ENCODE assay signal across 1 cellular context in the genomic region with DNA sequence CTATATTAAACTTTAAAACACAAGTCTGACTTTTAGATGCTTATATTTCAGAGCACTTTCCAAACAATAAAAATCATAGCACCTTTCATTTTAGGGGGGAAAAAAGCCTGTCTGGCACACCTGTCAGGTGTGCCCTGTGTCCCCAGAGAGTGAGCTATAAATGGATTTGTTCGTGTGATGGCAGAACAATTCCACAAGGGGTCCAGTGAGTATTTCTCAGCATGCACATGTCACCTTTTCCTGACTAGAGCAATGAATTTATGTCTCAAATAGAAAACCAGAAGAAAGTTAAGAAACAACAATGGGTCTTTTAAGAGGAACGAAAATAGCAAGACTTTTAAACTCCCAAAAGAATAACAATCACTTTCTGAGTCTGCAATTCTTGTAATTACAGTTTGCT.
TF ChIP-seq lines count a peak whose summit lies in the region.

No MANE protein-coding gene starts in this region.

TF ChIP-seq in H1, 55 proteins besides CTCF, POLR2A, EP300 and RAD21 (continued from another document):
- TF ChIP-seq, protein P1, sequence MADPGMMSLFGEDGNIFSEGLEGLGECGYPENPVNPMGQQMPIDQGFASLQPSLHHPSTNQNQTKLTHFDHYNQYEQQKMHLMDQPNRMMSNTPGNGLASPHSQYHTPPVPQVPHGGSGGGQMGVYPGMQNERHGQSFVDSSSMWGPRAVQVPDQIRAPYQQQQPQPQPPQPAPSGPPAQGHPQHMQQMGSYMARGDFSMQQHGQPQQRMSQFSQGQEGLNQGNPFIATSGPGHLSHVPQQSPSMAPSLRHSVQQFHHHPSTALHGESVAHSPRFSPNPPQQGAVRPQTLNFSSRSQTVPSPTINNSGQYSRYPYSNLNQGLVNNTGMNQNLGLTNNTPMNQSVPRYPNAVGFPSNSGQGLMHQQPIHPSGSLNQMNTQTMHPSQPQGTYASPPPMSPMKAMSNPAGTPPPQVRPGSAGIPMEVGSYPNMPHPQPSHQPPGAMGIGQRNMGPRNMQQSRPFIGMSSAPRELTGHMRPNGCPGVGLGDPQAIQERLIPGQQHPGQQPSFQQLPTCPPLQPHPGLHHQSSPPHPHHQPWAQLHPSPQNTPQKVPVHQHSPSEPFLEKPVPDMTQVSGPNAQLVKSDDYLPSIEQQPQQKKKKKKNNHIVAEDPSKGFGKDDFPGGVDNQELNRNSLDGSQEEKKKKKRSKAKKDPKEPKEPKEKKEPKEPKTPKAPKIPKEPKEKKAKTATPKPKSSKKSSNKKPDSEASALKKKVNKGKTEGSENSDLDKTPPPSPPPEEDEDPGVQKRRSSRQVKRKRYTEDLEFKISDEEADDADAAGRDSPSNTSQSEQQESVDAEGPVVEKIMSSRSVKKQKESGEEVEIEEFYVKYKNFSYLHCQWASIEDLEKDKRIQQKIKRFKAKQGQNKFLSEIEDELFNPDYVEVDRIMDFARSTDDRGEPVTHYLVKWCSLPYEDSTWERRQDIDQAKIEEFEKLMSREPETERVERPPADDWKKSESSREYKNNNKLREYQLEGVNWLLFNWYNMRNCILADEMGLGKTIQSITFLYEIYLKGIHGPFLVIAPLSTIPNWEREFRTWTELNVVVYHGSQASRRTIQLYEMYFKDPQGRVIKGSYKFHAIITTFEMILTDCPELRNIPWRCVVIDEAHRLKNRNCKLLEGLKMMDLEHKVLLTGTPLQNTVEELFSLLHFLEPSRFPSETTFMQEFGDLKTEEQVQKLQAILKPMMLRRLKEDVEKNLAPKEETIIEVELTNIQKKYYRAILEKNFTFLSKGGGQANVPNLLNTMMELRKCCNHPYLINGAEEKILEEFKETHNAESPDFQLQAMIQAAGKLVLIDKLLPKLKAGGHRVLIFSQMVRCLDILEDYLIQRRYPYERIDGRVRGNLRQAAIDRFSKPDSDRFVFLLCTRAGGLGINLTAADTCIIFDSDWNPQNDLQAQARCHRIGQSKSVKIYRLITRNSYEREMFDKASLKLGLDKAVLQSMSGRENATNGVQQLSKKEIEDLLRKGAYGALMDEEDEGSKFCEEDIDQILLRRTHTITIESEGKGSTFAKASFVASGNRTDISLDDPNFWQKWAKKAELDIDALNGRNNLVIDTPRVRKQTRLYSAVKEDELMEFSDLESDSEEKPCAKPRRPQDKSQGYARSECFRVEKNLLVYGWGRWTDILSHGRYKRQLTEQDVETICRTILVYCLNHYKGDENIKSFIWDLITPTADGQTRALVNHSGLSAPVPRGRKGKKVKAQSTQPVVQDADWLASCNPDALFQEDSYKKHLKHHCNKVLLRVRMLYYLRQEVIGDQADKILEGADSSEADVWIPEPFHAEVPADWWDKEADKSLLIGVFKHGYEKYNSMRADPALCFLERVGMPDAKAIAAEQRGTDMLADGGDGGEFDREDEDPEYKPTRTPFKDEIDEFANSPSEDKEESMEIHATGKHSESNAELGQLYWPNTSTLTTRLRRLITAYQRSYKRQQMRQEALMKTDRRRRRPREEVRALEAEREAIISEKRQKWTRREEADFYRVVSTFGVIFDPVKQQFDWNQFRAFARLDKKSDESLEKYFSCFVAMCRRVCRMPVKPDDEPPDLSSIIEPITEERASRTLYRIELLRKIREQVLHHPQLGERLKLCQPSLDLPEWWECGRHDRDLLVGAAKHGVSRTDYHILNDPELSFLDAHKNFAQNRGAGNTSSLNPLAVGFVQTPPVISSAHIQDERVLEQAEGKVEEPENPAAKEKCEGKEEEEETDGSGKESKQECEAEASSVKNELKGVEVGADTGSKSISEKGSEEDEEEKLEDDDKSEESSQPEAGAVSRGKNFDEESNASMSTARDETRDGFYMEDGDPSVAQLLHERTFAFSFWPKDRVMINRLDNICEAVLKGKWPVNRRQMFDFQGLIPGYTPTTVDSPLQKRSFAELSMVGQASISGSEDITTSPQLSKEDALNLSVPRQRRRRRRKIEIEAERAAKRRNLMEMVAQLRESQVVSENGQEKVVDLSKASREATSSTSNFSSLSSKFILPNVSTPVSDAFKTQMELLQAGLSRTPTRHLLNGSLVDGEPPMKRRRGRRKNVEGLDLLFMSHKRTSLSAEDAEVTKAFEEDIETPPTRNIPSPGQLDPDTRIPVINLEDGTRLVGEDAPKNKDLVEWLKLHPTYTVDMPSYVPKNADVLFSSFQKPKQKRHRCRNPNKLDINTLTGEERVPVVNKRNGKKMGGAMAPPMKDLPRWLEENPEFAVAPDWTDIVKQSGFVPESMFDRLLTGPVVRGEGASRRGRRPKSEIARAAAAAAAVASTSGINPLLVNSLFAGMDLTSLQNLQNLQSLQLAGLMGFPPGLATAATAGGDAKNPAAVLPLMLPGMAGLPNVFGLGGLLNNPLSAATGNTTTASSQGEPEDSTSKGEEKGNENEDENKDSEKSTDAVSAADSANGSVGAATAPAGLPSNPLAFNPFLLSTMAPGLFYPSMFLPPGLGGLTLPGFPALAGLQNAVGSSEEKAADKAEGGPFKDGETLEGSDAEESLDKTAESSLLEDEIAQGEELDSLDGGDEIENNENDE (IDR thresholded peaks at IDR 0.05; ENCODE audit: insufficient replicate concordance, low read length) = no peak
- no peak for TF ChIP-seq TAF7 (optimal IDR thresholded peaks at IDR 0.05; ENCODE audit: borderline replicate concordance, low read depth, low read length)
TF ChIP-seq in H1: peak in this region for 0.
